In the genomic region with DNA sequence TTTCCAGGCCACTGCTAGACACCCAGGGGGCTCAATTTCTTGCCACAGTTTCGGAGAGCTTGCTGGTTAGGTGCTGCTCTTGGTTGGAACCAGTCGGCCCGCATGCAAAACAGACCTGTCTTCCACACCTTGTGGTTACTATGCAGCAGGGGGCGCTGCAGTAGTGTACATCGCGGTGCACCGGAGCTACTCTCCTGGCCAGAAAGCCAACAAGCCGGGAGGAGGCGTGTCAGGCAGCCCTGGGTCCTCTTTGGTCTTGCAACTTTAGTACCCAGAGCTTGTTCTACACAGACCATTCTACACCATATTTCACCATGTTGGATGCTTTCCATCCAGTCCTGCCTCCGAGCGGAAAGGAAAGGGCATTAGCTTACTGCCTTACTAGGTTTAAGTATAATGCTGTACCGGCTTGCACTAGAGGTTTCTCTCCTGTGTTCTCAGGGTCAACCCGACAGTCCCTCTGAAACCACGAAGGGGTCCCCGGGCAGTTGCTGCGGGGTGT, we compare ENCODE assay signal across 1 cellular context.
TF ChIP-seq lines count a peak whose summit lies in the region.

No MANE protein-coding gene starts in this region.

TF ChIP-seq in HepG2, 621 proteins besides CTCF, POLR2A, EP300 and RAD21 (continued from another document and continues in another):
- TF ChIP-seq, protein P1, sequence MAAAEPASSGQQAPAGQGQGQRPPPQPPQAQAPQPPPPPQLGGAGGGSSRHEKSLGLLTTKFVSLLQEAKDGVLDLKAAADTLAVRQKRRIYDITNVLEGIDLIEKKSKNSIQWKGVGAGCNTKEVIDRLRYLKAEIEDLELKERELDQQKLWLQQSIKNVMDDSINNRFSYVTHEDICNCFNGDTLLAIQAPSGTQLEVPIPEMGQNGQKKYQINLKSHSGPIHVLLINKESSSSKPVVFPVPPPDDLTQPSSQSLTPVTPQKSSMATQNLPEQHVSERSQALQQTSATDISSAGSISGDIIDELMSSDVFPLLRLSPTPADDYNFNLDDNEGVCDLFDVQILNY (CRISPR knock-in tag; conservative IDR thresholded peaks at IDR 0.05), result no peak
- TF ChIP-seq SRSF1 (optimal IDR thresholded peaks at IDR 0.05; ENCODE audit: low read depth, low read length), result no peak
- no peak for TF ChIP-seq FOXJ3 (CRISPR knock-in tag; IDR thresholded peaks at IDR 0.05; ENCODE audit: borderline replicate concordance)
- TF ChIP-seq ZNF224 (CRISPR knock-in tag; IDR thresholded peaks at IDR 0.05), result no peak
- TF ChIP-seq FOXA1 (IDR thresholded peaks at IDR 0.05), result no peak
- TF ChIP-seq FOXA1 (CRISPR knock-in tag; IDR thresholded peaks at IDR 0.05), result peak; percentile 68
- 0 out of 2 replicates have a peak, but pooled peaks have one; percentile 31 for TF ChIP-seq REPIN1 (CRISPR knock-in tag; IDR thresholded peaks at IDR 0.05; ENCODE audit: borderline replicate concordance, low read depth)
- TF ChIP-seq, protein P2, sequence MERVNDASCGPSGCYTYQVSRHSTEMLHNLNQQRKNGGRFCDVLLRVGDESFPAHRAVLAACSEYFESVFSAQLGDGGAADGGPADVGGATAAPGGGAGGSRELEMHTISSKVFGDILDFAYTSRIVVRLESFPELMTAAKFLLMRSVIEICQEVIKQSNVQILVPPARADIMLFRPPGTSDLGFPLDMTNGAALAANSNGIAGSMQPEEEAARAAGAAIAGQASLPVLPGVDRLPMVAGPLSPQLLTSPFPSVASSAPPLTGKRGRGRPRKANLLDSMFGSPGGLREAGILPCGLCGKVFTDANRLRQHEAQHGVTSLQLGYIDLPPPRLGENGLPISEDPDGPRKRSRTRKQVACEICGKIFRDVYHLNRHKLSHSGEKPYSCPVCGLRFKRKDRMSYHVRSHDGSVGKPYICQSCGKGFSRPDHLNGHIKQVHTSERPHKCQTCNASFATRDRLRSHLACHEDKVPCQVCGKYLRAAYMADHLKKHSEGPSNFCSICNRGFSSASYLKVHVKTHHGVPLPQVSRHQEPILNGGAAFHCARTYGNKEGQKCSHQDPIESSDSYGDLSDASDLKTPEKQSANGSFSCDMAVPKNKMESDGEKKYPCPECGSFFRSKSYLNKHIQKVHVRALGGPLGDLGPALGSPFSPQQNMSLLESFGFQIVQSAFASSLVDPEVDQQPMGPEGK (CRISPR knock-in tag; IDR thresholded peaks at IDR 0.05), result peak; percentile 39; the same call in 1 of the 2 replicates
- TF ChIP-seq, protein P3, sequence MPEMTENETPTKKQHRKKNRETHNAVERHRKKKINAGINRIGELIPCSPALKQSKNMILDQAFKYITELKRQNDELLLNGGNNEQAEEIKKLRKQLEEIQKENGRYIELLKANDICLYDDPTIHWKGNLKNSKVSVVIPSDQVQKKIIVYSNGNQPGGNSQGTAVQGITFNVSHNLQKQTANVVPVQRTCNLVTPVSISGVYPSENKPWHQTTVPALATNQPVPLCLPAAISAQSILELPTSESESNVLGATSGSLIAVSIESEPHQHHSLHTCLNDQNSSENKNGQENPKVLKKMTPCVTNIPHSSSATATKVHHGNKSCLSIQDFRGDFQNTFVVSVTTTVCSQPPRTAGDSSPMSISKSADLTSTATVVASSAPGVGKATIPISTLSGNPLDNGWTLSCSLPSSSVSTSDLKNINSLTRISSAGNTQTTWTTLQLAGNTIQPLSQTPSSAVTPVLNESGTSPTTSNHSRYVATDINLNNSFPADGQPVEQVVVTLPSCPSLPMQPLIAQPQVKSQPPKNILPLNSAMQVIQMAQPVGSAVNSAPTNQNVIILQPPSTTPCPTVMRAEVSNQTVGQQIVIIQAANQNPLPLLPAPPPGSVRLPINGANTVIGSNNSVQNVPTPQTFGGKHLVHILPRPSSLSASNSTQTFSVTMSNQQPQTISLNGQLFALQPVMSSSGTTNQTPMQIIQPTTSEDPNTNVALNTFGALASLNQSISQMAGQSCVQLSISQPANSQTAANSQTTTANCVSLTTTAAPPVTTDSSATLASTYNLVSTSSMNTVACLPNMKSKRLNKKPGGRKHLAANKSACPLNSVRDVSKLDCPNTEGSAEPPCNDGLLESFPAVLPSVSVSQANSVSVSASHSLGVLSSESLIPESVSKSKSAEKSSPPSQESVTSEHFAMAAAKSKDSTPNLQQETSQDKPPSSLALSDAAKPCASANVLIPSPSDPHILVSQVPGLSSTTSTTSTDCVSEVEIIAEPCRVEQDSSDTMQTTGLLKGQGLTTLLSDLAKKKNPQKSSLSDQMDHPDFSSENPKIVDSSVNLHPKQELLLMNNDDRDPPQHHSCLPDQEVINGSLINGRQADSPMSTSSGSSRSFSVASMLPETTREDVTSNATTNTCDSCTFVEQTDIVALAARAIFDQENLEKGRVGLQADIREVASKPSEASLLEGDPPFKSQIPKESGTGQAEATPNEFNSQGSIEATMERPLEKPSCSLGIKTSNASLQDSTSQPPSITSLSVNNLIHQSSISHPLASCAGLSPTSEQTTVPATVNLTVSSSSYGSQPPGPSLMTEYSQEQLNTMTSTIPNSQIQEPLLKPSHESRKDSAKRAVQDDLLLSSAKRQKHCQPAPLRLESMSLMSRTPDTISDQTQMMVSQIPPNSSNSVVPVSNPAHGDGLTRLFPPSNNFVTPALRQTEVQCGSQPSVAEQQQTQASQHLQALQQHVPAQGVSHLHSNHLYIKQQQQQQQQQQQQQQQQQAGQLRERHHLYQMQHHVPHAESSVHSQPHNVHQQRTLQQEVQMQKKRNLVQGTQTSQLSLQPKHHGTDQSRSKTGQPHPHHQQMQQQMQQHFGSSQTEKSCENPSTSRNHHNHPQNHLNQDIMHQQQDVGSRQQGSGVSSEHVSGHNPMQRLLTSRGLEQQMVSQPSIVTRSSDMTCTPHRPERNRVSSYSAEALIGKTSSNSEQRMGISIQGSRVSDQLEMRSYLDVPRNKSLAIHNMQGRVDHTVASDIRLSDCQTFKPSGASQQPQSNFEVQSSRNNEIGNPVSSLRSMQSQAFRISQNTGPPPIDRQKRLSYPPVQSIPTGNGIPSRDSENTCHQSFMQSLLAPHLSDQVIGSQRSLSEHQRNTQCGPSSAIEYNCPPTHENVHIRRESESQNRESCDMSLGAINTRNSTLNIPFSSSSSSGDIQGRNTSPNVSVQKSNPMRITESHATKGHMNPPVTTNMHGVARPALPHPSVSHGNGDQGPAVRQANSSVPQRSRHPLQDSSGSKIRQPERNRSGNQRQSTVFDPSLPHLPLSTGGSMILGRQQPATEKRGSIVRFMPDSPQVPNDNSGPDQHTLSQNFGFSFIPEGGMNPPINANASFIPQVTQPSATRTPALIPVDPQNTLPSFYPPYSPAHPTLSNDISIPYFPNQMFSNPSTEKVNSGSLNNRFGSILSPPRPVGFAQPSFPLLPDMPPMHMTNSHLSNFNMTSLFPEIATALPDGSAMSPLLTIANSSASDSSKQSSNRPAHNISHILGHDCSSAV (CRISPR knock-in tag; IDR thresholded peaks at IDR 0.05; ENCODE audit: borderline replicate concordance), result no peak
- TF ChIP-seq ZSCAN12 (CRISPR knock-in tag; IDR thresholded peaks at IDR 0.05), result no peak
- TF ChIP-seq ISL2 (CRISPR knock-in tag; IDR thresholded peaks at IDR 0.05), result no peak
- TF ChIP-seq ATF7 (IDR thresholded peaks at IDR 0.05), result no peak
- no peak for TF ChIP-seq ATF7 (CRISPR knock-in tag; IDR thresholded peaks at IDR 0.05)
- TF ChIP-seq YEATS4 (CRISPR knock-in tag; IDR thresholded peaks at IDR 0.05; ENCODE audit: borderline replicate concordance), result peak; percentile 36; the same call in 1 of the 2 replicates
- TF ChIP-seq, protein P4, sequence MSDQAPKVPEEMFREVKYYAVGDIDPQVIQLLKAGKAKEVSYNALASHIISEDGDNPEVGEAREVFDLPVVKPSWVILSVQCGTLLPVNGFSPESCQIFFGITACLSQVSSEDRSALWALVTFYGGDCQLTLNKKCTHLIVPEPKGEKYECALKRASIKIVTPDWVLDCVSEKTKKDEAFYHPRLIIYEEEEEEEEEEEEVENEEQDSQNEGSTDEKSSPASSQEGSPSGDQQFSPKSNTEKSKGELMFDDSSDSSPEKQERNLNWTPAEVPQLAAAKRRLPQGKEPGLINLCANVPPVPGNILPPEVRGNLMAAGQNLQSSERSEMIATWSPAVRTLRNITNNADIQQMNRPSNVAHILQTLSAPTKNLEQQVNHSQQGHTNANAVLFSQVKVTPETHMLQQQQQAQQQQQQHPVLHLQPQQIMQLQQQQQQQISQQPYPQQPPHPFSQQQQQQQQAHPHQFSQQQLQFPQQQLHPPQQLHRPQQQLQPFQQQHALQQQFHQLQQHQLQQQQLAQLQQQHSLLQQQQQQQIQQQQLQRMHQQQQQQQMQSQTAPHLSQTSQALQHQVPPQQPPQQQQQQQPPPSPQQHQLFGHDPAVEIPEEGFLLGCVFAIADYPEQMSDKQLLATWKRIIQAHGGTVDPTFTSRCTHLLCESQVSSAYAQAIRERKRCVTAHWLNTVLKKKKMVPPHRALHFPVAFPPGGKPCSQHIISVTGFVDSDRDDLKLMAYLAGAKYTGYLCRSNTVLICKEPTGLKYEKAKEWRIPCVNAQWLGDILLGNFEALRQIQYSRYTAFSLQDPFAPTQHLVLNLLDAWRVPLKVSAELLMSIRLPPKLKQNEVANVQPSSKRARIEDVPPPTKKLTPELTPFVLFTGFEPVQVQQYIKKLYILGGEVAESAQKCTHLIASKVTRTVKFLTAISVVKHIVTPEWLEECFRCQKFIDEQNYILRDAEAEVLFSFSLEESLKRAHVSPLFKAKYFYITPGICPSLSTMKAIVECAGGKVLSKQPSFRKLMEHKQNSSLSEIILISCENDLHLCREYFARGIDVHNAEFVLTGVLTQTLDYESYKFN (CRISPR knock-in tag; conservative IDR thresholded peaks at IDR 0.05), result 0 out of 2 replicates have a peak, but pooled peaks have one; percentile 15
- no peak for TF ChIP-seq ETV6 (CRISPR knock-in tag; conservative IDR thresholded peaks at IDR 0.05)
- no peak for TF ChIP-seq HES4 (CRISPR knock-in tag; IDR thresholded peaks at IDR 0.05; ENCODE audit: borderline replicate concordance)
- peak; percentile 11; the same call in 1 of the 2 replicates for TF ChIP-seq ZKSCAN1 (IDR thresholded peaks at IDR 0.05; ENCODE audit: low read length)
- no peak for TF ChIP-seq ZNF607 (CRISPR knock-in tag; IDR thresholded peaks at IDR 0.05; ENCODE audit: borderline replicate concordance)
- TF ChIP-seq RBAK (CRISPR knock-in tag; IDR thresholded peaks at IDR 0.05), result no peak
- no peak; the same call in 1 of the 2 replicates for TF ChIP-seq KDM5B (CRISPR knock-in tag; IDR thresholded peaks at IDR 0.05; ENCODE audit: borderline replicate concordance)
- TF ChIP-seq, protein P5, sequence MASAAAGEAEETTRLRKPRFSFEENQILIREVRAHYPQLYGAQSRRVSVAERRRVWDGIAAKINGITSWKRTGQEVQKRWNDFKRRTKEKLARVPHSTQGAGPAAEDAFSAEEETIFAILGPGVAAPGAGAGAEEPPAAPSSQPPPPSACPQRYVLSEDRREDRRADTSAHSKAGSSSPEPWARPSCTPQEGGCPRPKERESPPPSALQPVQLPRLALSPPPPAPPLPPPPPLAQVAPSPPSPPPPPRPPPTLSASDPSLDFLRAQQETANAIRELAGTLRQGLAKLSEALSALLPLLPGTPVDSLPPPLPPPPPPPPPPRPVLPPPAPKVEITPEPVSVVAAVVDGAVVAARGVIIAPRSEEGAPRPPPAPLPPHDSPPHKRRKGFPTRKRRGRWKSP (CRISPR knock-in tag; IDR thresholded peaks at IDR 0.05), result no peak
- peak; percentile 61; the same call in 1 of the 2 replicates for TF ChIP-seq MIER2 (CRISPR knock-in tag; IDR thresholded peaks at IDR 0.05)
- no peak for TF ChIP-seq EED (CRISPR knock-in tag; IDR thresholded peaks at IDR 0.05)
- TF ChIP-seq, protein P6, sequence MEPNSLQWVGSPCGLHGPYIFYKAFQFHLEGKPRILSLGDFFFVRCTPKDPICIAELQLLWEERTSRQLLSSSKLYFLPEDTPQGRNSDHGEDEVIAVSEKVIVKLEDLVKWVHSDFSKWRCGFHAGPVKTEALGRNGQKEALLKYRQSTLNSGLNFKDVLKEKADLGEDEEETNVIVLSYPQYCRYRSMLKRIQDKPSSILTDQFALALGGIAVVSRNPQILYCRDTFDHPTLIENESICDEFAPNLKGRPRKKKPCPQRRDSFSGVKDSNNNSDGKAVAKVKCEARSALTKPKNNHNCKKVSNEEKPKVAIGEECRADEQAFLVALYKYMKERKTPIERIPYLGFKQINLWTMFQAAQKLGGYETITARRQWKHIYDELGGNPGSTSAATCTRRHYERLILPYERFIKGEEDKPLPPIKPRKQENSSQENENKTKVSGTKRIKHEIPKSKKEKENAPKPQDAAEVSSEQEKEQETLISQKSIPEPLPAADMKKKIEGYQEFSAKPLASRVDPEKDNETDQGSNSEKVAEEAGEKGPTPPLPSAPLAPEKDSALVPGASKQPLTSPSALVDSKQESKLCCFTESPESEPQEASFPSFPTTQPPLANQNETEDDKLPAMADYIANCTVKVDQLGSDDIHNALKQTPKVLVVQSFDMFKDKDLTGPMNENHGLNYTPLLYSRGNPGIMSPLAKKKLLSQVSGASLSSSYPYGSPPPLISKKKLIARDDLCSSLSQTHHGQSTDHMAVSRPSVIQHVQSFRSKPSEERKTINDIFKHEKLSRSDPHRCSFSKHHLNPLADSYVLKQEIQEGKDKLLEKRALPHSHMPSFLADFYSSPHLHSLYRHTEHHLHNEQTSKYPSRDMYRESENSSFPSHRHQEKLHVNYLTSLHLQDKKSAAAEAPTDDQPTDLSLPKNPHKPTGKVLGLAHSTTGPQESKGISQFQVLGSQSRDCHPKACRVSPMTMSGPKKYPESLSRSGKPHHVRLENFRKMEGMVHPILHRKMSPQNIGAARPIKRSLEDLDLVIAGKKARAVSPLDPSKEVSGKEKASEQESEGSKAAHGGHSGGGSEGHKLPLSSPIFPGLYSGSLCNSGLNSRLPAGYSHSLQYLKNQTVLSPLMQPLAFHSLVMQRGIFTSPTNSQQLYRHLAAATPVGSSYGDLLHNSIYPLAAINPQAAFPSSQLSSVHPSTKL (CRISPR knock-in tag; IDR thresholded peaks at IDR 0.05), result peak; percentile 48
- TF ChIP-seq, protein P7, sequence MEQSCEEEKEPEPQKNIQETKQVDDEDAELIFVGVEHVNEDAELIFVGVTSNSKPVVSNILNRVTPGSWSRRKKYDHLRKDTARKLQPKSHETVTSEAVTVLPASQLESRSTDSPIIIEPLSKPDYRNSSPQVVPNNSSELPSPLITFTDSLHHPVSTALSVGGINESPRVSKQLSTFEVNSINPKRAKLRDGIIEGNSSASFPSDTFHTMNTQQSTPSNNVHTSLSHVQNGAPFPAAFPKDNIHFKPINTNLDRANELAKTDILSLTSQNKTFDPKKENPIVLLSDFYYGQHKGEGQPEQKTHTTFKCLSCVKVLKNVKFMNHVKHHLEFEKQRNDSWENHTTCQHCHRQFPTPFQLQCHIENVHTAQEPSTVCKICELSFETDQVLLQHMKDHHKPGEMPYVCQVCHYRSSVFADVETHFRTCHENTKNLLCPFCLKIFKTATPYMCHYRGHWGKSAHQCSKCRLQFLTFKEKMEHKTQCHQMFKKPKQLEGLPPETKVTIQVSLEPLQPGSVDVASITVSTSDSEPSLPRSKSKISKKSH (CRISPR knock-in tag; IDR thresholded peaks at IDR 0.05; ENCODE audit: borderline replicate concordance), result no peak
- no peak for TF ChIP-seq ZNF761 (CRISPR knock-in tag; conservative IDR thresholded peaks at IDR 0.05)
- TF ChIP-seq ZNF547 (CRISPR knock-in tag; IDR thresholded peaks at IDR 0.05), result no peak
- TF ChIP-seq XRCC5 (optimal IDR thresholded peaks at IDR 0.05; ENCODE audit: low read length), result peak; percentile 90
- TF ChIP-seq CENPX (CRISPR knock-in tag; IDR thresholded peaks at IDR 0.05), result no peak
- TF ChIP-seq, protein P8, sequence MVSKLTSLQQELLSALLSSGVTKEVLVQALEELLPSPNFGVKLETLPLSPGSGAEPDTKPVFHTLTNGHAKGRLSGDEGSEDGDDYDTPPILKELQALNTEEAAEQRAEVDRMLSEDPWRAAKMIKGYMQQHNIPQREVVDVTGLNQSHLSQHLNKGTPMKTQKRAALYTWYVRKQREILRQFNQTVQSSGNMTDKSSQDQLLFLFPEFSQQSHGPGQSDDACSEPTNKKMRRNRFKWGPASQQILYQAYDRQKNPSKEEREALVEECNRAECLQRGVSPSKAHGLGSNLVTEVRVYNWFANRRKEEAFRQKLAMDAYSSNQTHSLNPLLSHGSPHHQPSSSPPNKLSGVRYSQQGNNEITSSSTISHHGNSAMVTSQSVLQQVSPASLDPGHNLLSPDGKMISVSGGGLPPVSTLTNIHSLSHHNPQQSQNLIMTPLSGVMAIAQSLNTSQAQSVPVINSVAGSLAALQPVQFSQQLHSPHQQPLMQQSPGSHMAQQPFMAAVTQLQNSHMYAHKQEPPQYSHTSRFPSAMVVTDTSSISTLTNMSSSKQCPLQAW (CRISPR knock-in tag; IDR thresholded peaks at IDR 0.05), result peak; percentile 49; the same call in 1 of the 2 replicates
- peak; percentile 81 for TF ChIP-seq ZMYM4 (CRISPR knock-in tag; IDR thresholded peaks at IDR 0.05)
